ENCODE assay signal across 8 cellular contexts in the genomic region with DNA sequence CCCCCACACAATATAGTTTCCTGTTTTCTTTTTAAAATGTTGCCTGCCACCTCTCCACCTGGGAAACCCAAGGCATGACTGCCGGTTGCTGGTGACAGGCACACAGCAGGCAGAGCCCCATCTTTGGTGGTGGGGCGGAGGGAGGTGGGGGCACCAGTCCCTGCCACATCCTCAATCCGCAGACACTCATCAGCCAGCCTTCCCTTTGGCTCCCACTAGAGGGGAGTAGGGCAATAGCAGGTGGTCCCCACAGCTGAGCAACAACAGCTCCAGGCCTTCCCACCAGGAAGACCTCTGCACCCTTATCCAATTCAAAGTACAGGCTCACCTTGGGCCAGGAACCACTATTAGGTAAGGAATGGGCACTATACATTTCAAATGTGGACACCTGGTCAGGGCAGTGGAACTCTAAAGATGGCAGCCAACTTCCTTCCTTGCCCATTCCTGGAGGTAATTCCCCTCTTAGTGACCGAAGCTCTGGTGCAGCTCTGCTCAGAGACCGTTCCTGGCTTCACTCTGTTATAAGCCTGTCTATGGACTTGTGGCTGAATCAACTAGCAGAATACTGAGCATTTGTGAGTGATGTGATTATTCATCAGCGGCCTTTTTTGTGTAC. TPM values are rescaled to one million over a fixed set of nuclear protein-coding genes. Genes with fewer than 3 reads are reported as not detected.
DNase-seq lines count a peak whose midpoint lies in the region; ATAC-seq and TF ChIP-seq lines count a peak whose summit lies in the region.

No MANE protein-coding gene starts in this region.

- no peak for TF ChIP-seq POLR2A in erythroblast (IDR thresholded peaks at IDR 0.05; ENCODE audit: low read length)

- ATAC-seq in SK-N-SH treated with all-trans-retinoic acid at 6 μM for 48 hours (peak; percentile 93), HG02798 (IDR thresholded peaks at IDR 0.05; ENCODE audit: poor library complexity, unreplicated experiment) (no peak)

- peak; percentile 68 for TF ChIP-seq CTCF in neural cell (IDR thresholded peaks at IDR 0.05; ENCODE audit: poor library complexity, severe bottlenecking)

- H3K27ac ChIP-seq in neural cell (ENCODE audit: low read length) = no peak overlapping the region

- no peak for TF ChIP-seq EP300 in neural cell (conservative IDR thresholded peaks at IDR 0.05; ENCODE audit: poor library complexity, severe bottlenecking)

- H3F3A ChIP-seq in neural cell (ENCODE audit: insufficient read depth, low read length, poor library complexity, severe bottlenecking) = no peaks in the 10 kb centered on the region

- H3K9me3 ChIP-seq in HAP-1 (no peaks in the 10 kb centered on the region), neural cell (ENCODE audit: low read length) (no peaks in the 10 kb centered on the region)

- no peak overlapping the region for H3K4me2 ChIP-seq in neural cell (ENCODE audit: low read length)

- DNase-seq in DMS114 treated with DMSO at 0.1 percent for 48 hours (lab: John Stamatoyannopoulos, UW; ENCODE audit: unreplicated experiment) (peak; percentile 8), HAP-1 (ENCODE audit: low spot score in 2 of 2) (peak; percentile 28 to 62), erythroblast (lab: John Stamatoyannopoulos, UW) (peak; percentile 65 to 78), NCI-H774 (lab: John Stamatoyannopoulos, UW) (no peak), T-helper 1 cell (no peak)

- H4K20me1 ChIP-seq in neural cell (ENCODE audit: insufficient read depth) = no peaks in the 10 kb centered on the region

- H3K4me3 ChIP-seq in HAP-1 = no peak overlapping the region
- H3K4me3 ChIP-seq in neural cell (ENCODE audit: low read length) = no peak overlapping the region

- no peak overlapping the region for H2AFZ ChIP-seq in neural cell (ENCODE audit: low read depth, low read length)

- H3K9me2 ChIP-seq in neural cell (ENCODE audit: insufficient read depth, low read length) = no peaks in the 10 kb centered on the region

- no peak overlapping the region for H3K9ac ChIP-seq in neural cell (ENCODE audit: low read length)

- H3K27me3 ChIP-seq in HAP-1 (ENCODE audit: low read depth) (no peaks in the 10 kb centered on the region), neural cell (ENCODE audit: insufficient read depth, low read depth, low read length) (no peaks in the 10 kb centered on the region)

- H3K36me3 ChIP-seq in HAP-1 (replicated peaks) (peaks cover 40% of the 10 kb centered on the region), neural cell (ENCODE audit: insufficient read depth, low read length) (peaks cover 4% of the 10 kb centered on the region)

- TF ChIP-seq RAD21 in neural cell (conservative IDR thresholded peaks at IDR 0.05) = peak; percentile 45

- no peaks in the 10 kb centered on the region for H3K79me2 ChIP-seq in neural cell (replicated peaks; ENCODE audit: insufficient read depth, low read length)

- no peaks in the 10 kb centered on the region for H3K4me1 ChIP-seq in HAP-1

- in situ Hi-C loops in HAP-1 (cut with MboI; ENCODE audit: low sequenced_read_pairs) = no loop called here

TF ChIP-seq in SK-N-SH treated with all-trans-retinoic acid at 6 μM for 48 hours, 23 proteins besides CTCF, POLR2A, EP300 and RAD21 (continues in another document):
- TF ChIP-seq ZC3H10 (CRISPR knock-in tag; IDR thresholded peaks at IDR 0.05) = no peak
- TF ChIP-seq PPARA (CRISPR knock-in tag; IDR thresholded peaks at IDR 0.05; ENCODE audit: borderline replicate concordance) = no peak
- TF ChIP-seq TCF4 (CRISPR knock-in tag; IDR thresholded peaks at IDR 0.05; ENCODE audit: borderline replicate concordance) = no peak
- no peak for TF ChIP-seq TSHZ2 (CRISPR knock-in tag; IDR thresholded peaks at IDR 0.05)
- no peak for TF ChIP-seq GLIS3 (CRISPR knock-in tag; IDR thresholded peaks at IDR 0.05)
- TF ChIP-seq CSRNP3 (CRISPR knock-in tag; IDR thresholded peaks at IDR 0.05) = no peak
- TF ChIP-seq TOX (CRISPR knock-in tag; IDR thresholded peaks at IDR 0.05; ENCODE audit: borderline replicate concordance) = no peak

TF ChIP-seq in neural cell, 6 proteins besides CTCF, POLR2A, EP300 and RAD21:
- TF ChIP-seq POLR2AphosphoS5 (IDR thresholded peaks at IDR 0.05) (no peak), SMC3 (conservative IDR thresholded peaks at IDR 0.05; ENCODE audit: poor library complexity) (peak; percentile 45), MXI1 (conservative IDR thresholded peaks at IDR 0.05; ENCODE audit: poor library complexity, severe bottlenecking) (no peak), EZH2 (IDR thresholded peaks at IDR 0.05; ENCODE audit: borderline replicate concordance, insufficient read depth, low read length, poor library complexity, severe bottlenecking) (no peak), TAF1 (IDR thresholded peaks at IDR 0.05; ENCODE audit: low read depth) (no peak)
- TF ChIP-seq, protein P1, sequence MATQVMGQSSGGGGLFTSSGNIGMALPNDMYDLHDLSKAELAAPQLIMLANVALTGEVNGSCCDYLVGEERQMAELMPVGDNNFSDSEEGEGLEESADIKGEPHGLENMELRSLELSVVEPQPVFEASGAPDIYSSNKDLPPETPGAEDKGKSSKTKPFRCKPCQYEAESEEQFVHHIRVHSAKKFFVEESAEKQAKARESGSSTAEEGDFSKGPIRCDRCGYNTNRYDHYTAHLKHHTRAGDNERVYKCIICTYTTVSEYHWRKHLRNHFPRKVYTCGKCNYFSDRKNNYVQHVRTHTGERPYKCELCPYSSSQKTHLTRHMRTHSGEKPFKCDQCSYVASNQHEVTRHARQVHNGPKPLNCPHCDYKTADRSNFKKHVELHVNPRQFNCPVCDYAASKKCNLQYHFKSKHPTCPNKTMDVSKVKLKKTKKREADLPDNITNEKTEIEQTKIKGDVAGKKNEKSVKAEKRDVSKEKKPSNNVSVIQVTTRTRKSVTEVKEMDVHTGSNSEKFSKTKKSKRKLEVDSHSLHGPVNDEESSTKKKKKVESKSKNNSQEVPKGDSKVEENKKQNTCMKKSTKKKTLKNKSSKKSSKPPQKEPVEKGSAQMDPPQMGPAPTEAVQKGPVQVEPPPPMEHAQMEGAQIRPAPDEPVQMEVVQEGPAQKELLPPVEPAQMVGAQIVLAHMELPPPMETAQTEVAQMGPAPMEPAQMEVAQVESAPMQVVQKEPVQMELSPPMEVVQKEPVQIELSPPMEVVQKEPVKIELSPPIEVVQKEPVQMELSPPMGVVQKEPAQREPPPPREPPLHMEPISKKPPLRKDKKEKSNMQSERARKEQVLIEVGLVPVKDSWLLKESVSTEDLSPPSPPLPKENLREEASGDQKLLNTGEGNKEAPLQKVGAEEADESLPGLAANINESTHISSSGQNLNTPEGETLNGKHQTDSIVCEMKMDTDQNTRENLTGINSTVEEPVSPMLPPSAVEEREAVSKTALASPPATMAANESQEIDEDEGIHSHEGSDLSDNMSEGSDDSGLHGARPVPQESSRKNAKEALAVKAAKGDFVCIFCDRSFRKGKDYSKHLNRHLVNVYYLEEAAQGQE (IDR thresholded peaks at IDR 0.05; ENCODE audit: borderline replicate concordance) = no peak

RNA-seq across cellular contexts. Expression of gene RECQL5, which starts 13.9 kb away (rescaled TPM):
- polyA plus RNA-seq in neural cell = 9.6 and 15.7 TPM in 2 replicates
- polyA minus RNA-seq in neural cell = 10.8 and 19.7 TPM in 2 replicates

RNA-seq across cellular contexts. Expression of gene SAP30BP, which starts 14.1 kb away (rescaled TPM):
- polyA plus RNA-seq in neural cell = 129 and 156 TPM in 2 replicates
- 67.3 and 80.3 TPM in 2 replicates for polyA minus RNA-seq in neural cell

RNA-seq across cellular contexts. Expression of gene SMIM5, which starts 19.8 kb away (rescaled TPM):
- 0.59 TPM in 1 of 2 replicates, not detected in the other for polyA plus RNA-seq in neural cell
- not detected in 2 replicates for polyA minus RNA-seq in neural cell

Comparison
In these comparisons a context has a peak if more than half of its experiments do, and no peak if none do; other contexts are left out.
1. DNase-seq: peak in DMS114 treated with DMSO at 0.1 percent for 48 hours (single experiment), HAP-1 (2 of 2) and erythroblast (2 of 2); none in NCI-H774 (single experiment) and T-helper 1 cell (0 of 5).